In the genomic region with DNA sequence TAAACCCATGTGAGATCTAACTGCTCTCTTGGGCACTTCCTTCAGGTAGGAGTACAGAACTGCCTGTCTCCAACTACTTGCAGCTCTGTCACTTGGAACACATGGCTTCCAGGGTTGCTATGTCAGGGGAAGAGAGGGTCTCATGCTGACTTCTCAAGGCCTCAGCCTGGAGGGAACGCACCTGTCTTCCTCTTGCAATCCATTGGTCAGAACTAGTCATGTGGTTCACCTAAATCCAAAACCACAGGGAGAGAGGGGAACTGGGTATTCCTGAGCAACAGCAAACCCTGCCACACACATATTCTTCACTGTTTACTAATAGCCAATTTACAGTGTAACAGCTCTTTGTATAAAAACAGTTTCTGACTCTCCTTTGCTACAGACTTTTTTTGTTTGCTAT, we compare ENCODE assay signal across 21 cellular contexts.
DNase-seq lines count a peak whose midpoint lies in the region; ATAC-seq and TF ChIP-seq lines count a peak whose summit lies in the region.
"Had no signal": no experiment of that assay in that cellular context is flagged by ENCODE, and none has a peak within 500 bp of the region (broad histone marks: within the 10 kb centered on the region; RNA-seq: fewer than 3 reads in every experiment).

No MANE protein-coding gene starts in this region.

- H3K9me3 Mint-ChIP-seq in GM23338 = no peaks in the 10 kb centered on the region
- peaks cover 5% of the 10 kb centered on the region for H3K9me3 Mint-ChIP-seq in WTC11

- H3K27me3 Mint-ChIP-seq in GM23338 (ENCODE audit: insufficient read depth, low read depth, poor library complexity) (no peaks in the 10 kb centered on the region), WTC11 (ENCODE audit: low read depth) (no peaks in the 10 kb centered on the region)

- ATAC-seq in GM23338 = peak; percentile 54
- ATAC-seq in WTC11 = peak; percentile 88
- ATAC-seq in GM18498 (IDR thresholded peaks at IDR 0.05; ENCODE audit: unreplicated experiment) = no peak
- no peak for ATAC-seq in HG03135 (IDR thresholded peaks at IDR 0.05; ENCODE audit: unreplicated experiment)
- ATAC-seq: HCT116, HepG2 had no signal

- H3K9me2 ChIP-seq in GM23338 (ENCODE audit: insufficient read depth) = peaks cover 5% of the 10 kb centered on the region; the same call in 1 of the 2 replicates

- H2AFZ ChIP-seq in GM23338 = peak overlapping the region; percentile 20; the same call in 1 of the 2 replicates

- no peak overlapping the region for H3K4me2 ChIP-seq in GM23338

- CTCF ChIA-PET in WTC11 (lab: Charles Lee) = interaction anchor here (1.5 kb wide), 1 partner anchor 9 kb away, joined by 4 read pairs; no protein-coding TSS in a partner anchor

- no peak overlapping the region for H3K27ac Mint-ChIP-seq in GM23338
- H3K27ac Mint-ChIP-seq in WTC11 = no peak overlapping the region
- H3K27ac Mint-ChIP-seq: CD14-positive monocyte; T-helper 2 cell treated with Interferon-gamma antibody and Interleukin-4, amounts not matched to agents 5 μg/mL and 100 μg/mL, for 36 hours had no signal

- H3K36me3 Mint-ChIP-seq in GM23338 (ENCODE audit: low read depth) (no peaks in the 10 kb centered on the region), WTC11 (0 out of 2 replicates have a peak, but pooled peaks cover 3% of the 10 kb centered on the region)

- H3K36me3 ChIP-seq in GM23338 (ENCODE audit: insufficient read depth) (no peaks in the 10 kb centered on the region), H7 (replicated peaks; ENCODE audit: control insufficient read depth, insufficient read depth, low read length) (no peaks in the 10 kb centered on the region)

- H3K79me2 ChIP-seq in GM23338 (replicated peaks; ENCODE audit: insufficient read depth) = no peaks in the 10 kb centered on the region

- H3K4me1 ChIP-seq in GM23338 (ENCODE audit: insufficient read depth) = no peaks in the 10 kb centered on the region

- H3K4me1 Mint-ChIP-seq in GM23338 (peaks cover 4% of the 10 kb centered on the region; the same call in 2 of the 3 replicates), WTC11 (peaks cover 9% of the 10 kb centered on the region)

- no peak for TF ChIP-seq CTCF in GM23338 (conservative IDR thresholded peaks at IDR 0.05; ENCODE audit: low read depth in 2 of 2)
- TF ChIP-seq CTCF in WTC11 (IDR thresholded peaks at IDR 0.05) = no peak

- H3K4me3 Mint-ChIP-seq in GM23338 (no peak overlapping the region), WTC11 (no peak overlapping the region)
- H3K4me3 Mint-ChIP-seq: CD14-positive monocyte; T-helper 2 cell treated with Interferon-gamma antibody and Interleukin-4, amounts not matched to agents 5 μg/mL and 100 μg/mL, for 36 hours had no signal

- no peaks in the 10 kb centered on the region for H3K27me3 ChIP-seq in GM23338 (ENCODE audit: insufficient read depth)
- H3K27me3 ChIP-seq in H7 (ENCODE audit: control insufficient read depth, insufficient read depth, low read length) = no peaks in the 10 kb centered on the region

- no peaks in the 10 kb centered on the region for H3F3A ChIP-seq in GM23338 (replicated peaks; ENCODE audit: low read depth)

- H3K27ac ChIP-seq in GM23338 (ENCODE audit: low read depth) = no peak overlapping the region

- DNase-seq in GM23338 (ENCODE audit: low spot score) (peak; percentile 35), H7 (peak; percentile 10), WTC11 (ENCODE audit: low spot score) (no peak), left kidney (ENCODE audit: low read depth, low spot score) (peak; percentile 11), C1 segment of cervical spinal cord (lab: John Stamatoyannopoulos, UW) (no peak)
- no peak for DNase-seq in activated naive CD4-positive, alpha-beta T cell treated with anti-CD3 and anti-CD28 coated beads, Interleukin-2, amount 50 U/mL, for 16 hours
- DNase-seq: ACHN, DMS79, KG1, NCI-H146, NCI-H2029 treated with DMSO at 0.1 percent for 48 hours, NCI-H446, NCI-H526 treated with DMSO at 0.1 percent for 48 hours, OCI-M1, Right ventricle myocardium superior had no signal

- POLR2A ChIA-PET in WTC11 (lab: Charles Lee) = no interaction called here

- no peaks in the 10 kb centered on the region for H4K20me1 ChIP-seq in GM23338 (replicated peaks; ENCODE audit: insufficient read depth)

- H3K4me3 ChIP-seq in GM23338 = no peak overlapping the region
- no peak overlapping the region for H3K4me3 ChIP-seq in H7 (ENCODE audit: insufficient read depth, low read depth, low read length)

TF ChIP-seq in GM23338, 12 proteins besides CTCF, POLR2A, EP300 and RAD21:
- no peak for TF ChIP-seq ZNF331 (CRISPR knock-in tag; IDR thresholded peaks at IDR 0.05; ENCODE audit: low read depth)

TF ChIP-seq in WTC11, 78 proteins besides CTCF, POLR2A, EP300 and RAD21 (continues in another document):
- TF ChIP-seq, protein P1, sequence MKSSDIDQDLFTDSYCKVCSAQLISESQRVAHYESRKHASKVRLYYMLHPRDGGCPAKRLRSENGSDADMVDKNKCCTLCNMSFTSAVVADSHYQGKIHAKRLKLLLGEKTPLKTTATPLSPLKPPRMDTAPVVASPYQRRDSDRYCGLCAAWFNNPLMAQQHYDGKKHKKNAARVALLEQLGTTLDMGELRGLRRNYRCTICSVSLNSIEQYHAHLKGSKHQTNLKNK (CRISPR knock-in tag; IDR thresholded peaks at IDR 0.05) = no peak
- TF ChIP-seq NFYB (CRISPR knock-in tag; conservative IDR thresholded peaks at IDR 0.05; ENCODE audit: low read depth) = peak; percentile 85
- TF ChIP-seq MXD4 (CRISPR knock-in tag; IDR thresholded peaks at IDR 0.05; ENCODE audit: borderline replicate concordance) = no peak
- no peak for TF ChIP-seq CBFB (CRISPR knock-in tag; IDR thresholded peaks at IDR 0.05; ENCODE audit: low read depth)
- TF ChIP-seq FOXJ3 (CRISPR knock-in tag; IDR thresholded peaks at IDR 0.05; ENCODE audit: borderline replicate concordance) = no peak
- no peak for TF ChIP-seq GRHL2 (CRISPR knock-in tag; IDR thresholded peaks at IDR 0.05; ENCODE audit: insufficient replicate concordance, severe bottlenecking)
- TF ChIP-seq, protein P2, sequence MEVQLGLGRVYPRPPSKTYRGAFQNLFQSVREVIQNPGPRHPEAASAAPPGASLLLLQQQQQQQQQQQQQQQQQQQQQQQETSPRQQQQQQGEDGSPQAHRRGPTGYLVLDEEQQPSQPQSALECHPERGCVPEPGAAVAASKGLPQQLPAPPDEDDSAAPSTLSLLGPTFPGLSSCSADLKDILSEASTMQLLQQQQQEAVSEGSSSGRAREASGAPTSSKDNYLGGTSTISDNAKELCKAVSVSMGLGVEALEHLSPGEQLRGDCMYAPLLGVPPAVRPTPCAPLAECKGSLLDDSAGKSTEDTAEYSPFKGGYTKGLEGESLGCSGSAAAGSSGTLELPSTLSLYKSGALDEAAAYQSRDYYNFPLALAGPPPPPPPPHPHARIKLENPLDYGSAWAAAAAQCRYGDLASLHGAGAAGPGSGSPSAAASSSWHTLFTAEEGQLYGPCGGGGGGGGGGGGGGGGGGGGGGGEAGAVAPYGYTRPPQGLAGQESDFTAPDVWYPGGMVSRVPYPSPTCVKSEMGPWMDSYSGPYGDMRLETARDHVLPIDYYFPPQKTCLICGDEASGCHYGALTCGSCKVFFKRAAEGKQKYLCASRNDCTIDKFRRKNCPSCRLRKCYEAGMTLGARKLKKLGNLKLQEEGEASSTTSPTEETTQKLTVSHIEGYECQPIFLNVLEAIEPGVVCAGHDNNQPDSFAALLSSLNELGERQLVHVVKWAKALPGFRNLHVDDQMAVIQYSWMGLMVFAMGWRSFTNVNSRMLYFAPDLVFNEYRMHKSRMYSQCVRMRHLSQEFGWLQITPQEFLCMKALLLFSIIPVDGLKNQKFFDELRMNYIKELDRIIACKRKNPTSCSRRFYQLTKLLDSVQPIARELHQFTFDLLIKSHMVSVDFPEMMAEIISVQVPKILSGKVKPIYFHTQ (CRISPR knock-in tag; IDR thresholded peaks at IDR 0.05) = no peak
- TF ChIP-seq, protein P3, sequence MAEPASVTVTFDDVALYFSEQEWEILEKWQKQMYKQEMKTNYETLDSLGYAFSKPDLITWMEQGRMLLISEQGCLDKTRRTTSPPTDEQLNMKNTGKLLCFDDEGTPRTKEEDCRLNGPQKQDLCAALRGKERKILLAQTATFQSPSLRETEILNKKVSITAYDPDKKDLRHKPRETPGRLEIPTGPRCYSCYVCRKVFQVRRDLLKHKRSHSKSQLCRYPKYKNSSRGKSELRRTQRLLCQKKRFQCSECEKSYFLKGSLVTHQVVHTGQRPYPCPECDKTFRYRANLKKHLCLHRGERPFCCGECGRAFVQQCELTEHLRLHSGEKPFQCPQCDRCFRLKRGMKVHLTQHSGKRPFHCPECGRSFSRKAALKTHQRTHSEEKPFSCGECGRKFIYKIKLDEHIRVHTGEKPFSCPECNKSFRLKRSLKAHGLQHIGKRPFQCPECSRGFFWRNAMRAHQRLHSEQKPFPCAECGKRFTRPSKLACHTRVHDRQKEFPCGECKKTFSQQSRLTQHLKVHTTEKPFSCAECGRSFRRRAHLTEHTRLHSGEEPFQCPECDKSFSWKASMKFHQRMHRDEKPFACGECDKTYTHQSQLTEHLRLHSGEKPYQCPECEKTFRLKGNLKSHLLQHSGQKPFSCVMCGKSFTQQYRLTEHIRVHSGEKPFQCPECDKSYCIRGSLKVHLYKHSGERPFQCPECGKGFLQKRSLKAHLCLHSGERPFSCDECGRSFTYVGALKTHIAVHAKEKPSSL (CRISPR knock-in tag; conservative IDR thresholded peaks at IDR 0.05) = no peak
- TF ChIP-seq, protein P4, sequence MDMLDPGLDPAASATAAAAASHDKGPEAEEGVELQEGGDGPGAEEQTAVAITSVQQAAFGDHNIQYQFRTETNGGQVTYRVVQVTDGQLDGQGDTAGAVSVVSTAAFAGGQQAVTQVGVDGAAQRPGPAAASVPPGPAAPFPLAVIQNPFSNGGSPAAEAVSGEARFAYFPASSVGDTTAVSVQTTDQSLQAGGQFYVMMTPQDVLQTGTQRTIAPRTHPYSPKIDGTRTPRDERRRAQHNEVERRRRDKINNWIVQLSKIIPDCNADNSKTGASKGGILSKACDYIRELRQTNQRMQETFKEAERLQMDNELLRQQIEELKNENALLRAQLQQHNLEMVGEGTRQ (CRISPR knock-in tag; IDR thresholded peaks at IDR 0.05) = peak; percentile 78
- TF ChIP-seq, protein P5, sequence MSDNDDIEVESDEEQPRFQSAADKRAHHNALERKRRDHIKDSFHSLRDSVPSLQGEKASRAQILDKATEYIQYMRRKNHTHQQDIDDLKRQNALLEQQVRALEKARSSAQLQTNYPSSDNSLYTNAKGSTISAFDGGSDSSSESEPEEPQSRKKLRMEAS (CRISPR knock-in tag; IDR thresholded peaks at IDR 0.05) = peak; percentile 15; the same call in 1 of the 2 replicates
- TF ChIP-seq SMAD4 (CRISPR knock-in tag; IDR thresholded peaks at IDR 0.05) = no peak

Comparison
In these comparisons a context has a peak if more than half of its experiments do, and no peak if none do; other contexts are left out.
1. ATAC-seq: peak in GM23338 (single experiment) and WTC11 (single experiment); none in GM18498 (single experiment) and HG03135 (single experiment).
2. DNase-seq: peak in GM23338 (single experiment), H7 (single experiment) and left kidney (single experiment); none in WTC11 (single experiment), C1 segment of cervical spinal cord (0 of 14) and activated naive CD4-positive, alpha-beta T cell treated with anti-CD3 and anti-CD28 coated beads, Interleukin-2, amount 50 U/mL, for 16 hours (single experiment).